ENCODE assay signal across 9 cellular contexts in the genomic region with DNA sequence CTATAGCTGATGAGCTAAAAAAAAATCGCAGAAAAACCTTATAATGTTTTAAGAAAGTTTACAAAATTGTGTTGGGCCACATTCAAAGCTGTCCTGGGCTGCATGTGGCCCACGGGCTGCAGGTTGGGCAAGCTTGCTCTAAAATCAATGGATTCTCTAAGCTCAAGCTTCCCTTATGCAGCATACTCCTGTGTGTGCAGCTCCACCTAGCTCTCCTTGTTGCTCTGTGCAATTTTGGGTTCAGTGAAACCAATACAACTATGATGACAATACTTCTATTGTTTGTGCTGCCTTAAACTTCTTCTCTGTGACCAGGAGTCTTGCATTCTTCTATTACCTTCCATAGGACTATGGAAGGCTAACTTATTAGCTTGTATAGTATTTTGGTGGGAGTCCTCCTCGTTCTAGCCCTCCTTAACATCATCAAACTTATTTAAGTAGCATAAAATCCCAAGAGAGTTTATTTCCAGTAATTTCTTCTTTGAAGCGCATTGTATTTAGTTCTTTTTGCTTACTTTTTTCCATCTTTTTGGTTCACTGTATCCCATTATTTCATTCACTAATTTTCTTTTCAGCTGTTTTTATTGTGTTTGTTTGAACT.
DNase-seq lines count a peak whose midpoint lies in the region; ATAC-seq, FAIRE-seq and TF ChIP-seq lines count a peak whose summit lies in the region.
"Had no signal": no experiment of that assay in that cellular context is flagged by ENCODE, and none has a peak within 500 bp of the region (broad histone marks: within the 10 kb centered on the region; RNA-seq: fewer than 3 reads in every experiment).

No MANE protein-coding gene starts in this region.

- H3K9me3 ChIP-seq in small intestine (ENCODE audit: control insufficient read depth, low read depth), result no peaks in the 10 kb centered on the region
- H3K9me3 ChIP-seq in CD8-positive, alpha-beta memory T cell (ENCODE audit: low read length), result no peaks in the 10 kb centered on the region
- H3K9me3 ChIP-seq in upper lobe of right lung, result no peaks in the 10 kb centered on the region

- CTCF ChIA-PET in activated naive CD4-positive, alpha-beta T cell treated with anti-CD3 and anti-CD28 coated beads for 36 hours (lab: Charles Lee), result interaction anchor here (0.6 to 0.8 kb wide), 2 partner anchors 10 to 582 kb away, joined by 3 read pairs; no protein-coding TSS in a partner anchor
- CTCF ChIA-PET in CD8-positive, alpha-beta memory T cell (lab: Charles Lee), result no interaction called here

- H3K27ac Mint-ChIP-seq in activated naive CD4-positive, alpha-beta T cell treated with anti-CD3 and anti-CD28 coated beads for 36 hours, result no peak overlapping the region
- H3K27ac Mint-ChIP-seq in CD8-positive, alpha-beta memory T cell, result no peak overlapping the region
- H3K27ac Mint-ChIP-seq: activated naive CD8-positive, alpha-beta T cell had no signal

- DNase-seq in activated naive CD4-positive, alpha-beta T cell treated with anti-CD3 and anti-CD28 coated beads for 36 hours, result peak; percentile 13
- no peak for DNase-seq in activated naive CD4-positive, alpha-beta T cell treated with Interleukin-2 at 50 U/mL for 16 hours
- DNase-seq in NCI-H748 treated with DMSO at 0.1 percent for 48 hours (lab: John Stamatoyannopoulos, UW), result peak; percentile 50
- DNase-seq in epithelial cell of esophagus (ENCODE audit: low read depth), result peak; percentile 66
- peak; percentile 1 for DNase-seq in small intestine
- DNase-seq in CD8-positive, alpha-beta memory T cell, result no peak
- no peak for DNase-seq in upper lobe of right lung

- peak; percentile 78 for TF ChIP-seq CTCF in epithelial cell of esophagus (IDR thresholded peaks at IDR 0.05; ENCODE audit: insufficient read depth, low read depth, low read length, missing control alignments)
- TF ChIP-seq CTCF in upper lobe of right lung (IDR thresholded peaks at IDR 0.05), result no peak

- WGBS in small intestine, 3 donors, result 36 to 45% (median 39%) methylated on average over 4 of the region's 4 CpGs

- peak; percentile 60 for ATAC-seq in HG02610 (IDR thresholded peaks at IDR 0.05; ENCODE audit: unreplicated experiment)
- no peak for ATAC-seq in upper lobe of right lung

- H3K4me3 Mint-ChIP-seq in activated naive CD4-positive, alpha-beta T cell treated with anti-CD3 and anti-CD28 coated beads for 36 hours, result no peak overlapping the region
- H3K4me3 Mint-ChIP-seq in CD8-positive, alpha-beta memory T cell, result no peak overlapping the region
- H3K4me3 Mint-ChIP-seq: activated naive CD8-positive, alpha-beta T cell had no signal

- H3K4me1 ChIP-seq in small intestine (ENCODE audit: control insufficient read depth in 2 of 2, insufficient read depth in 1 of 2, low read depth in 1 of 2, low read length in 1 of 2) (no peaks in the 10 kb centered on the region), upper lobe of right lung (no peaks in the 10 kb centered on the region)
- no peaks in the 10 kb centered on the region for H3K4me1 ChIP-seq in CD8-positive, alpha-beta memory T cell (ENCODE audit: insufficient read depth, low read length)

- H3K27me3 Mint-ChIP-seq in activated naive CD4-positive, alpha-beta T cell treated with anti-CD3 and anti-CD28 coated beads for 36 hours (ENCODE audit: low read depth), result peaks cover 3% of the 10 kb centered on the region
- H3K27me3 Mint-ChIP-seq in CD8-positive, alpha-beta memory T cell, result no peaks in the 10 kb centered on the region

- FAIRE-seq in small intestine (lab: Jason Lieb, UNC), result no peak

- no peaks in the 10 kb centered on the region for H3K36me3 ChIP-seq in small intestine (ENCODE audit: control insufficient read depth in 2 of 2, insufficient read depth in 2 of 2, low read length in 2 of 2)
- no peaks in the 10 kb centered on the region for H3K36me3 ChIP-seq in CD8-positive, alpha-beta memory T cell (ENCODE audit: insufficient read depth, low read length)
- H3K36me3 ChIP-seq in upper lobe of right lung, result no peaks in the 10 kb centered on the region

- H3K27ac ChIP-seq in small intestine (ENCODE audit: low read depth in 1 of 2, low read length in 1 of 2), result no peak overlapping the region
- H3K27ac ChIP-seq in CD8-positive, alpha-beta memory T cell (ENCODE audit: low read depth, low read length), result no peak overlapping the region
- H3K27ac ChIP-seq in upper lobe of right lung, result no peak overlapping the region

- H3K4me3 ChIP-seq in epithelial cell of esophagus (ENCODE audit: low read length), result no peak overlapping the region
- no peak overlapping the region for H3K4me3 ChIP-seq in small intestine (ENCODE audit: low read depth in 1 of 2, low read length in 2 of 2)
- no peak overlapping the region for H3K4me3 ChIP-seq in CD8-positive, alpha-beta memory T cell (ENCODE audit: low read length)
- H3K4me3 ChIP-seq in upper lobe of right lung, result no peak overlapping the region

- no peaks in the 10 kb centered on the region for H3K4me1 Mint-ChIP-seq in activated naive CD4-positive, alpha-beta T cell treated with anti-CD3 and anti-CD28 coated beads for 36 hours (ENCODE audit: low read depth)
- no peaks in the 10 kb centered on the region for H3K4me1 Mint-ChIP-seq in CD8-positive, alpha-beta memory T cell

- H3K9me3 Mint-ChIP-seq in activated naive CD4-positive, alpha-beta T cell treated with anti-CD3 and anti-CD28 coated beads for 36 hours, result no peaks in the 10 kb centered on the region
- H3K9me3 Mint-ChIP-seq in CD8-positive, alpha-beta memory T cell, result no peaks in the 10 kb centered on the region

- POLR2A ChIA-PET in CD8-positive, alpha-beta memory T cell (lab: Charles Lee), result no interaction called here

- peaks cover 0 to 2% of the 10 kb centered on the region in 2 donors for H3K27me3 ChIP-seq in small intestine (ENCODE audit: control insufficient read depth in 2 of 2, insufficient read depth in 2 of 2, low read length in 2 of 2)
- no peaks in the 10 kb centered on the region for H3K27me3 ChIP-seq in CD8-positive, alpha-beta memory T cell (ENCODE audit: insufficient read depth, low read length, poor library complexity, severe bottlenecking)
- no peaks in the 10 kb centered on the region for H3K27me3 ChIP-seq in upper lobe of right lung

- H3K36me3 Mint-ChIP-seq in activated naive CD4-positive, alpha-beta T cell treated with anti-CD3 and anti-CD28 coated beads for 36 hours (ENCODE audit: low read depth), result no peaks in the 10 kb centered on the region
- H3K36me3 Mint-ChIP-seq in CD8-positive, alpha-beta memory T cell, result no peaks in the 10 kb centered on the region
- H3K36me3 Mint-ChIP-seq: activated naive CD8-positive, alpha-beta T cell had no signal

- intact Hi-C loops in activated naive CD4-positive, alpha-beta T cell treated with anti-CD3 and anti-CD28 coated beads for 36 hours (cut with micrococcal nuclease), result loop anchor here (2.0 to 10.0 kb wide), 3 partner anchors 134 to 738 kb away; no protein-coding TSS in a partner anchor
- intact Hi-C loops in upper lobe of right lung (cut with DNase I), result no loop called here

Comparison
In these comparisons a context has a peak if more than half of its experiments do, and no peak if none do; other contexts are left out.
1. DNase-seq: peak in activated naive CD4-positive, alpha-beta T cell treated with anti-CD3 and anti-CD28 coated beads for 36 hours (single experiment), NCI-H748 treated with DMSO at 0.1 percent for 48 hours (single experiment), epithelial cell of esophagus (single experiment) and small intestine (single experiment); none in activated naive CD4-positive, alpha-beta T cell treated with Interleukin-2 at 50 U/mL for 16 hours (single experiment), CD8-positive, alpha-beta memory T cell (0 of 5) and upper lobe of right lung (single experiment).